1 cellular context compared by ENCODE assay signal in the genomic region with DNA sequence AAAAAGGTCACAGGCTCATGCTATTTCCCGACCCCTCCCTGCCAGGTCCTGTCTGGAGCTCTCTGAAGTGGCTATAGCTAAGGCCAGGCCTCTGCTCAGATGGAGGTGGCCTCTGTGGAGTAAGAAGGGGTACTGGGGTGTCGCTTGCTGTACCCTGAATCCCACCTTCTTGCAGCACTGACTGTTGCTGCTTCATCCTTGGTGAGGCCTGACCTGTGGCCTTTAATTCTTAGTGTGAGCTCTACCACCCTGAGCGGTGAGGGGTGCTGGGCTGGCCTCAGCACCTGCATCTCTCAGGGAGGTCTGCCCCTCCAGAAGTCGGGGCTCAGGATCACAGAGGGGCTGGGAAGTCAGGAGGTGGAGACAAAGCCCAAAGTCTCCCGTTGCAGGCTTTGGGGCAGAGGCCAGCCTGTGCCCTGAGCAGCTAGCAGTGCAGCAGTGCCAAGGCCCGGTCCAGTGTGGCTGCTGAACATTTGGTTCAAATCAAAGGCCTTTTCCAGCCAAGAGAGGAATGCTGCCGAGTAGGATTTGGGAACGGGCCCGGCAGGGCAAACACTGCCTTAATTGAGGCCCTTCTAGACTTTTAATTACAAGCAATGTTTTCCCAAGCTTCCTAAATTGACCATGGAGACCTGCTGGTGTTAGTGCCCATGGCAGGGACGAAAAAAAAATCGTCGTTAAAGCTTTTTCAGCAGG.
TF ChIP-seq lines count a peak whose summit lies in the region.

No MANE protein-coding gene starts in this region.

TF ChIP-seq in HepG2, 621 proteins besides CTCF, POLR2A, EP300 and RAD21 (continued from another document and continues in another):
- TF ChIP-seq, protein P1, sequence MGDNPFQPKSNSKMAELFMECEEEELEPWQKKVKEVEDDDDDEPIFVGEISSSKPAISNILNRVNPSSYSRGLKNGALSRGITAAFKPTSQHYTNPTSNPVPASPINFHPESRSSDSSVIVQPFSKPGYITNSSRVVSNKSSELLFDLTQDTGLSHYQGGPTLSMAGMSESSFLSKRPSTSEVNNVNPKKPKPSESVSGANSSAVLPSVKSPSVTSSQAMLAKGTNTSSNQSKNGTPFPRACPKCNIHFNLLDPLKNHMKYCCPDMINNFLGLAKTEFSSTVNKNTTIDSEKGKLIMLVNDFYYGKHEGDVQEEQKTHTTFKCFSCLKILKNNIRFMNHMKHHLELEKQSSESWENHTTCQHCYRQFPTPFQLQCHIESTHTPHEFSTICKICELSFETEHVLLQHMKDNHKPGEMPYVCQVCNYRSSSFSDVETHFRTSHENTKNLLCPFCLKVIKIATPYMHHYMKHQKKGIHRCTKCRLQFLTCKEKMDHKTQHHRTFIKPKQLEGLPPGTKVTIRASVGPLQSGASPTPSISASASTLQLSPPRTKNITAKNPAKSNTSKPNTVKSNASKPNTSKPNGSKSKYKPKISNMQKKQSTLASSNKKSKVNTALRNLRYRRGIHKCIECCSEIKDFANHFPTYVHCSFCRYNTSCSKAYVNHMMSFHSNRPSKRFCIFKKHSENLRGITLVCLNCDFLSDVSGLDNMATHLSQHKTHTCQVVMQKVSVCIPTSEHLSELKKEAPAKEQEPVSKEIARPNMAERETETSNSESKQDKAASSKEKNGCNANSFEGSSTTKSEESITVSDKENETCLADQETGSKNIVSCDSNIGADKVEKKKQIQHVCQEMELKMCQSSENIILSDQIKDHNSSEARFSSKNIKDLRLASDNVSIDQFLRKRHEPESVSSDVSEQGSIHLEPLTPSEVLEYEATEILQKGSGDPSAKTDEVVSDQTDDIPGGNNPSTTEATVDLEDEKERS (CRISPR knock-in tag; IDR thresholded peaks at IDR 0.05) = no peak
- TF ChIP-seq PHF21A (CRISPR knock-in tag; IDR thresholded peaks at IDR 0.05) = no peak
- TF ChIP-seq, protein P2, sequence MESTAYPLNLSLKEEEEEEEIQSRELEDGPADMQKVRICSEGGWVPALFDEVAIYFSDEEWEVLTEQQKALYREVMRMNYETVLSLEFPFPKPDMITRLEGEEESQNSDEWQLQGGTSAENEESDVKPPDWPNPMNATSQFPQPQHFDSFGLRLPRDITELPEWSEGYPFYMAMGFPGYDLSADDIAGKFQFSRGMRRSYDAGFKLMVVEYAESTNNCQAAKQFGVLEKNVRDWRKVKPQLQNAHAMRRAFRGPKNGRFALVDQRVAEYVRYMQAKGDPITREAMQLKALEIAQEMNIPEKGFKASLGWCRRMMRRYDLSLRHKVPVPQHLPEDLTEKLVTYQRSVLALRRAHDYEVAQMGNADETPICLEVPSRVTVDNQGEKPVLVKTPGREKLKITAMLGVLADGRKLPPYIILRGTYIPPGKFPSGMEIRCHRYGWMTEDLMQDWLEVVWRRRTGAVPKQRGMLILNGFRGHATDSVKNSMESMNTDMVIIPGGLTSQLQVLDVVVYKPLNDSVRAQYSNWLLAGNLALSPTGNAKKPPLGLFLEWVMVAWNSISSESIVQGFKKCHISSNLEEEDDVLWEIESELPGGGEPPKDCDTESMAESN (CRISPR knock-in tag; conservative IDR thresholded peaks at IDR 0.05) = 0 out of 2 replicates have a peak, but pooled peaks have one; percentile 2
- no peak for TF ChIP-seq TCF12 (IDR thresholded peaks at IDR 0.05)
- no peak for TF ChIP-seq TCF12 (CRISPR knock-in tag; IDR thresholded peaks at IDR 0.05)
- TF ChIP-seq ZNF850 (CRISPR knock-in tag; conservative IDR thresholded peaks at IDR 0.05) = no peak
- no peak for TF ChIP-seq MED13 (CRISPR knock-in tag; IDR thresholded peaks at IDR 0.05)
- no peak for TF ChIP-seq ZSCAN12 (CRISPR knock-in tag; IDR thresholded peaks at IDR 0.05)
- no peak for TF ChIP-seq MBD4 (IDR thresholded peaks at IDR 0.05; ENCODE audit: borderline replicate concordance, low read length)
- TF ChIP-seq, protein P3, sequence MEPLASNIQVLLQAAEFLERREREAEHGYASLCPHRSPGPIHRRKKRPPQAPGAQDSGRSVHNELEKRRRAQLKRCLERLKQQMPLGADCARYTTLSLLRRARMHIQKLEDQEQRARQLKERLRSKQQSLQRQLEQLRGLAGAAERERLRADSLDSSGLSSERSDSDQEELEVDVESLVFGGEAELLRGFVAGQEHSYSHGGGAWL (CRISPR knock-in tag; IDR thresholded peaks at IDR 0.05) = no peak
- no peak for TF ChIP-seq NPAS2 (CRISPR knock-in tag; IDR thresholded peaks at IDR 0.05; ENCODE audit: borderline replicate concordance)
- no peak for TF ChIP-seq ZNF367 (CRISPR knock-in tag; IDR thresholded peaks at IDR 0.05; ENCODE audit: borderline replicate concordance)
- TF ChIP-seq, protein P4, sequence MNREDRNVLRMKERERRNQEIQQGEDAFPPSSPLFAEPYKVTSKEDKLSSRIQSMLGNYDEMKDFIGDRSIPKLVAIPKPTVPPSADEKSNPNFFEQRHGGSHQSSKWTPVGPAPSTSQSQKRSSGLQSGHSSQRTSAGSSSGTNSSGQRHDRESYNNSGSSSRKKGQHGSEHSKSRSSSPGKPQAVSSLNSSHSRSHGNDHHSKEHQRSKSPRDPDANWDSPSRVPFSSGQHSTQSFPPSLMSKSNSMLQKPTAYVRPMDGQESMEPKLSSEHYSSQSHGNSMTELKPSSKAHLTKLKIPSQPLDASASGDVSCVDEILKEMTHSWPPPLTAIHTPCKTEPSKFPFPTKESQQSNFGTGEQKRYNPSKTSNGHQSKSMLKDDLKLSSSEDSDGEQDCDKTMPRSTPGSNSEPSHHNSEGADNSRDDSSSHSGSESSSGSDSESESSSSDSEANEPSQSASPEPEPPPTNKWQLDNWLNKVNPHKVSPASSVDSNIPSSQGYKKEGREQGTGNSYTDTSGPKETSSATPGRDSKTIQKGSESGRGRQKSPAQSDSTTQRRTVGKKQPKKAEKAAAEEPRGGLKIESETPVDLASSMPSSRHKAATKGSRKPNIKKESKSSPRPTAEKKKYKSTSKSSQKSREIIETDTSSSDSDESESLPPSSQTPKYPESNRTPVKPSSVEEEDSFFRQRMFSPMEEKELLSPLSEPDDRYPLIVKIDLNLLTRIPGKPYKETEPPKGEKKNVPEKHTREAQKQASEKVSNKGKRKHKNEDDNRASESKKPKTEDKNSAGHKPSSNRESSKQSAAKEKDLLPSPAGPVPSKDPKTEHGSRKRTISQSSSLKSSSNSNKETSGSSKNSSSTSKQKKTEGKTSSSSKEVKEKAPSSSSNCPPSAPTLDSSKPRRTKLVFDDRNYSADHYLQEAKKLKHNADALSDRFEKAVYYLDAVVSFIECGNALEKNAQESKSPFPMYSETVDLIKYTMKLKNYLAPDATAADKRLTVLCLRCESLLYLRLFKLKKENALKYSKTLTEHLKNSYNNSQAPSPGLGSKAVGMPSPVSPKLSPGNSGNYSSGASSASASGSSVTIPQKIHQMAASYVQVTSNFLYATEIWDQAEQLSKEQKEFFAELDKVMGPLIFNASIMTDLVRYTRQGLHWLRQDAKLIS (CRISPR knock-in tag; IDR thresholded peaks at IDR 0.05) = no peak
- peak; percentile 33; the same call in 1 of the 2 replicates for TF ChIP-seq CCDC6 (CRISPR knock-in tag; IDR thresholded peaks at IDR 0.05)
- TF ChIP-seq ELF3 (CRISPR knock-in tag; IDR thresholded peaks at IDR 0.05) = no peak; the same call in 1 of the 2 replicates
- TF ChIP-seq RCOR2 (CRISPR knock-in tag; IDR thresholded peaks at IDR 0.05) = no peak
- peak; percentile 89 for TF ChIP-seq SMAD9 (CRISPR knock-in tag; IDR thresholded peaks at IDR 0.05)
- peak; percentile 36 for TF ChIP-seq ZNF274 (CRISPR knock-in tag; IDR thresholded peaks at IDR 0.05)
- no peak for TF ChIP-seq RFX1 (IDR thresholded peaks at IDR 0.05)
- no peak for TF ChIP-seq ZNF121 (CRISPR knock-in tag; IDR thresholded peaks at IDR 0.05)
- TF ChIP-seq, protein P5, sequence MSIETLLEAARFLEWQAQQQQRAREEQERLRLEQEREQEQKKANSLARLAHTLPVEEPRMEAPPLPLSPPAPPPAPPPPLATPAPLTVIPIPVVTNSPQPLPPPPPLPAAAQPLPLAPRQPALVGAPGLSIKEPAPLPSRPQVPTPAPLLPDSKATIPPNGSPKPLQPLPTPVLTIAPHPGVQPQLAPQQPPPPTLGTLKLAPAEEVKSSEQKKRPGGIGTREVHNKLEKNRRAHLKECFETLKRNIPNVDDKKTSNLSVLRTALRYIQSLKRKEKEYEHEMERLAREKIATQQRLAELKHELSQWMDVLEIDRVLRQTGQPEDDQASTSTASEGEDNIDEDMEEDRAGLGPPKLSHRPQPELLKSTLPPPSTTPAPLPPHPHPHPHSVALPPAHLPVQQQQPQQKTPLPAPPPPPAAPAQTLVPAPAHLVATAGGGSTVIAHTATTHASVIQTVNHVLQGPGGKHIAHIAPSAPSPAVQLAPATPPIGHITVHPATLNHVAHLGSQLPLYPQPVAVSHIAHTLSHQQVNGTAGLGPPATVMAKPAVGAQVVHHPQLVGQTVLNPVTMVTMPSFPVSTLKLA (IDR thresholded peaks at IDR 0.05) = no peak
- TF ChIP-seq, protein P6, sequence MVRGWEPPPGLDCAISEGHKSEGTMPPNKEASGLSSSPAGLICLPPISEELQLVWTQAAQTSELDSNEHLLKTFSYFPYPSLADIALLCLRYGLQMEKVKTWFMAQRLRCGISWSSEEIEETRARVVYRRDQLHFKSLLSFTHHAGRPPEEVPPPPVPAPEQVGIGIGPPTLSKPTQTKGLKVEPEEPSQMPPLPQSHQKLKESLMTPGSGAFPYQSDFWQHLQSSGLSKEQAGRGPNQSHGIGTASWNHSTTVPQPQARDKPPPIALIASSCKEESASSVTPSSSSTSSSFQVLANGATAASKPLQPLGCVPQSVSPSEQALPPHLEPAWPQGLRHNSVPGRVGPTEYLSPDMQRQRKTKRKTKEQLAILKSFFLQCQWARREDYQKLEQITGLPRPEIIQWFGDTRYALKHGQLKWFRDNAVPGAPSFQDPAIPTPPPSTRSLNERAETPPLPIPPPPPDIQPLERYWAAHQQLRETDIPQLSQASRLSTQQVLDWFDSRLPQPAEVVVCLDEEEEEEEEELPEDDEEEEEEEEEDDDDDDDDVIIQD (CRISPR knock-in tag; IDR thresholded peaks at IDR 0.05; ENCODE audit: low read depth) = no peak
- no peak for TF ChIP-seq CHCHD3 (CRISPR knock-in tag; IDR thresholded peaks at IDR 0.05)
- TF ChIP-seq MAFF (IDR thresholded peaks at IDR 0.05; ENCODE audit: low read depth, low read length) = no peak
- no peak for TF ChIP-seq ESRRA (CRISPR knock-in tag; IDR thresholded peaks at IDR 0.05; ENCODE audit: low read depth)
- TF ChIP-seq, protein P7, sequence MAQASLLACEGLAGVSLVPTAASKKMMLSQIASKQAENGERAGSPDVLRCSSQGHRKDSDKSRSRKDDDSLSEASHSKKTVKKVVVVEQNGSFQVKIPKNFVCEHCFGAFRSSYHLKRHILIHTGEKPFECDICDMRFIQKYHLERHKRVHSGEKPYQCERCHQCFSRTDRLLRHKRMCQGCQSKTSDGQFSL (CRISPR knock-in tag; IDR thresholded peaks at IDR 0.05) = no peak
- no peak for TF ChIP-seq CBX2 (IDR thresholded peaks at IDR 0.05; ENCODE audit: low read depth, low read length)
- TF ChIP-seq CBX2 (CRISPR knock-in tag; IDR thresholded peaks at IDR 0.05; ENCODE audit: low read depth) = no peak
- TF ChIP-seq ZNF329 (CRISPR knock-in tag; IDR thresholded peaks at IDR 0.05; ENCODE audit: low read depth) = no peak
- TF ChIP-seq, protein P8, sequence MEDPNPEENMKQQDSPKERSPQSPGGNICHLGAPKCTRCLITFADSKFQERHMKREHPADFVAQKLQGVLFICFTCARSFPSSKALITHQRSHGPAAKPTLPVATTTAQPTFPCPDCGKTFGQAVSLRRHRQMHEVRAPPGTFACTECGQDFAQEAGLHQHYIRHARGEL (CRISPR knock-in tag; IDR thresholded peaks at IDR 0.05) = no peak
- no peak for TF ChIP-seq SRF (IDR thresholded peaks at IDR 0.05; ENCODE audit: low read depth, low read length)
- TF ChIP-seq, protein P9, sequence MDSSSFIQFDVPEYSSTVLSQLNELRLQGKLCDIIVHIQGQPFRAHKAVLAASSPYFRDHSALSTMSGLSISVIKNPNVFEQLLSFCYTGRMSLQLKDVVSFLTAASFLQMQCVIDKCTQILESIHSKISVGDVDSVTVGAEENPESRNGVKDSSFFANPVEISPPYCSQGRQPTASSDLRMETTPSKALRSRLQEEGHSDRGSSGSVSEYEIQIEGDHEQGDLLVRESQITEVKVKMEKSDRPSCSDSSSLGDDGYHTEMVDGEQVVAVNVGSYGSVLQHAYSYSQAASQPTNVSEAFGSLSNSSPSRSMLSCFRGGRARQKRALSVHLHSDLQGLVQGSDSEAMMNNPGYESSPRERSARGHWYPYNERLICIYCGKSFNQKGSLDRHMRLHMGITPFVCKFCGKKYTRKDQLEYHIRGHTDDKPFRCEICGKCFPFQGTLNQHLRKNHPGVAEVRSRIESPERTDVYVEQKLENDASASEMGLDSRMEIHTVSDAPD (CRISPR knock-in tag; IDR thresholded peaks at IDR 0.05) = no peak
- no peak for TF ChIP-seq MATR3 (CRISPR knock-in tag; IDR thresholded peaks at IDR 0.05)
- TF ChIP-seq ZSCAN29 (CRISPR knock-in tag; conservative IDR thresholded peaks at IDR 0.05) = 0 out of 2 replicates have a peak, but pooled peaks have one; percentile 2
- TF ChIP-seq, protein P10, sequence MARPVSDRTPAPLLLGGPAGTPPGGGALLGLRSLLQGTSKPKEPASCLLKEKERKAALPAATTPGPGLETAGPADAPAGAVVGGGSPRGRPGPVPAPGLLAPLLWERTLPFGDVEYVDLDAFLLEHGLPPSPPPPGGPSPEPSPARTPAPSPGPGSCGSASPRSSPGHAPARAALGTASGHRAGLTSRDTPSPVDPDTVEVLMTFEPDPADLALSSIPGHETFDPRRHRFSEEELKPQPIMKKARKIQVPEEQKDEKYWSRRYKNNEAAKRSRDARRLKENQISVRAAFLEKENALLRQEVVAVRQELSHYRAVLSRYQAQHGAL (CRISPR knock-in tag; IDR thresholded peaks at IDR 0.05; ENCODE audit: not compliant biosample characterization) = no peak
- TF ChIP-seq, protein P11, sequence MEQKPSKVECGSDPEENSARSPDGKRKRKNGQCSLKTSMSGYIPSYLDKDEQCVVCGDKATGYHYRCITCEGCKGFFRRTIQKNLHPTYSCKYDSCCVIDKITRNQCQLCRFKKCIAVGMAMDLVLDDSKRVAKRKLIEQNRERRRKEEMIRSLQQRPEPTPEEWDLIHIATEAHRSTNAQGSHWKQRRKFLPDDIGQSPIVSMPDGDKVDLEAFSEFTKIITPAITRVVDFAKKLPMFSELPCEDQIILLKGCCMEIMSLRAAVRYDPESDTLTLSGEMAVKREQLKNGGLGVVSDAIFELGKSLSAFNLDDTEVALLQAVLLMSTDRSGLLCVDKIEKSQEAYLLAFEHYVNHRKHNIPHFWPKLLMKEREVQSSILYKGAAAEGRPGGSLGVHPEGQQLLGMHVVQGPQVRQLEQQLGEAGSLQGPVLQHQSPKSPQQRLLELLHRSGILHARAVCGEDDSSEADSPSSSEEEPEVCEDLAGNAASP (CRISPR knock-in tag; IDR thresholded peaks at IDR 0.05; ENCODE audit: borderline replicate concordance) = peak; percentile 9; the same call in 1 of the 2 replicates
- no peak for TF ChIP-seq ATRX (CRISPR knock-in tag; IDR thresholded peaks at IDR 0.05; ENCODE audit: borderline replicate concordance)
- TF ChIP-seq ZNF761 (CRISPR knock-in tag; conservative IDR thresholded peaks at IDR 0.05) = peak; percentile 24; the same call in 1 of the 2 replicates
- TF ChIP-seq SALL1 (CRISPR knock-in tag; IDR thresholded peaks at IDR 0.05) = no peak
- TF ChIP-seq ZNF441 (CRISPR knock-in tag; IDR thresholded peaks at IDR 0.05; ENCODE audit: borderline replicate concordance) = no peak
- TF ChIP-seq, protein P12, sequence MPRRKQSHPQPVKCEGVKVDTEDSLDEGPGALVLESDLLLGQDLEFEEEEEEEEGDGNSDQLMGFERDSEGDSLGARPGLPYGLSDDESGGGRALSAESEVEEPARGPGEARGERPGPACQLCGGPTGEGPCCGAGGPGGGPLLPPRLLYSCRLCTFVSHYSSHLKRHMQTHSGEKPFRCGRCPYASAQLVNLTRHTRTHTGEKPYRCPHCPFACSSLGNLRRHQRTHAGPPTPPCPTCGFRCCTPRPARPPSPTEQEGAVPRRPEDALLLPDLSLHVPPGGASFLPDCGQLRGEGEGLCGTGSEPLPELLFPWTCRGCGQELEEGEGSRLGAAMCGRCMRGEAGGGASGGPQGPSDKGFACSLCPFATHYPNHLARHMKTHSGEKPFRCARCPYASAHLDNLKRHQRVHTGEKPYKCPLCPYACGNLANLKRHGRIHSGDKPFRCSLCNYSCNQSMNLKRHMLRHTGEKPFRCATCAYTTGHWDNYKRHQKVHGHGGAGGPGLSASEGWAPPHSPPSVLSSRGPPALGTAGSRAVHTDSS (CRISPR knock-in tag; conservative IDR thresholded peaks at IDR 0.05) = no peak
- TF ChIP-seq NFYB (CRISPR knock-in tag; IDR thresholded peaks at IDR 0.05) = no peak
